In genomic region chr5:173740400-173740799, GRCh38 we compare ENCODE assay signal across 27 cellular contexts.
"Had no signal": no experiment of that assay in that cellular context is flagged by ENCODE, and none has a peak within 500 bp of the region (broad histone marks: within the 10 kb centered on the region; RNA-seq: fewer than 3 reads in every experiment).

No MANE protein-coding gene starts in this region.

- H3K4me3 ChIP-seq: ascending aorta, esophagus muscularis mucosa, gastroesophageal sphincter had no signal

- H3K27me3 ChIP-seq: ascending aorta, brain microvascular endothelial cell, foreskin keratinocyte had no signal

- H3K4me1 Mint-ChIP-seq: activated CD4-positive, alpha-beta memory T cell treated with anti-CD3 and anti-CD28 coated beads, Interleukin-2, amount 10 ng/mL, durations not matched to agents 7 days and 5 days; activated naive CD4-positive, alpha-beta T cell treated with anti-CD3 and anti-CD28 coated beads, Interleukin-2, amount 10 ng/mL, durations not matched to agents 7 days and 5 days; activated naive CD8-positive, alpha-beta T cell treated with anti-CD3 and anti-CD28 coated beads, Interleukin-2, amount 10 ng/mL, durations not matched to agents 7 days and 5 days had no signal

- DNase-seq: activated CD4-positive, alpha-beta memory T cell treated with anti-CD3 and anti-CD28 coated beads, Interleukin-2, amount 10 ng/mL, durations not matched to agents 7 days and 5 days; activated CD4-positive, alpha-beta T cell treated with anti-CD3 and anti-CD28 coated beads for 1 hour; activated CD4-positive, alpha-beta T cell treated with anti-CD3 and anti-CD28 coated beads for 4 hours; activated CD4-positive, alpha-beta T cell treated with anti-CD3 and anti-CD28 coated beads, Interleukin-2, amount 10 ng/mL, durations not matched to agents 7 days and 5 days; activated CD4-positive, alpha-beta T cell treated with anti-CD3 and anti-CD28 coated beads, Interleukin-2, amount 50 U/mL, for 4 hours; activated CD4-positive, CD25-positive, alpha-beta regulatory T cell; activated CD8-positive, alpha-beta memory T cell treated with anti-CD3 and anti-CD28 coated beads, Interleukin-2, amount 50 U/mL, for 48 hours; activated gamma-delta T cell; activated naive CD4-positive, alpha-beta T cell; activated naive CD4-positive, alpha-beta T cell treated with anti-CD3 and anti-CD28 coated beads, Interleukin-2, amount 10 ng/mL, durations not matched to agents 7 days and 5 days; activated naive CD8-positive, alpha-beta T cell treated with anti-CD3 and anti-CD28 coated beads, Interleukin-2, amount 10 ng/mL, durations not matched to agents 7 days and 5 days; activated T-cell treated with anti-CD3 and anti-CD28 coated beads for 4 hours; activated T-cell treated with anti-CD3 and anti-CD28 coated beads, Interleukin-2, amount 50 U/mL, for 24 hours; activated T-cell treated with anti-CD3 and anti-CD28 coated beads, Interleukin-2, amount 50 U/mL, for 72 hours; brain microvascular endothelial cell; cortex of kidney; dermis blood vessel endothelial cell; effector CD4-positive, alpha-beta T cell; effector memory CD8-positive, alpha-beta T cell; foreskin keratinocyte; T-helper 2 cell had no signal

- H3K27me3 Mint-ChIP-seq: activated CD4-positive, alpha-beta memory T cell treated with anti-CD3 and anti-CD28 coated beads, Interleukin-2, amount 10 ng/mL, durations not matched to agents 7 days and 5 days; activated CD4-positive, alpha-beta T cell treated with anti-CD3 and anti-CD28 coated beads, Interleukin-2, amount 10 ng/mL, durations not matched to agents 7 days and 5 days; activated naive CD4-positive, alpha-beta T cell treated with anti-CD3 and anti-CD28 coated beads, Interleukin-2, amount 10 ng/mL, durations not matched to agents 7 days and 5 days; activated naive CD8-positive, alpha-beta T cell treated with anti-CD3 and anti-CD28 coated beads, Interleukin-2, amount 10 ng/mL, durations not matched to agents 7 days and 5 days had no signal

- ATAC-seq: activated naive CD4-positive, alpha-beta T cell treated with anti-CD3 and anti-CD28 coated beads, Interleukin-2, amount 50 U/mL, for 72 hours; activated T-cell treated with anti-CD3 and anti-CD28 coated beads, Interleukin-2, amount 50 U/mL, for 72 hours; effector memory CD8-positive, alpha-beta T cell; foreskin keratinocyte; gastroesophageal sphincter had no signal

- H3K9me3 ChIP-seq: ascending aorta, esophagus muscularis mucosa, gastroesophageal sphincter had no signal

- H3K27ac ChIP-seq: ascending aorta, brain microvascular endothelial cell, esophagus muscularis mucosa, foreskin keratinocyte, gastroesophageal sphincter had no signal

- H3K4me3 Mint-ChIP-seq: activated CD4-positive, alpha-beta memory T cell treated with anti-CD3 and anti-CD28 coated beads, Interleukin-2, amount 10 ng/mL, durations not matched to agents 7 days and 5 days; activated CD4-positive, alpha-beta T cell treated with anti-CD3 and anti-CD28 coated beads, Interleukin-2, amount 10 ng/mL, durations not matched to agents 7 days and 5 days; activated naive CD4-positive, alpha-beta T cell treated with anti-CD3 and anti-CD28 coated beads, Interleukin-2, amount 10 ng/mL, durations not matched to agents 7 days and 5 days; activated naive CD8-positive, alpha-beta T cell treated with anti-CD3 and anti-CD28 coated beads, Interleukin-2, amount 10 ng/mL, durations not matched to agents 7 days and 5 days; activated T-cell treated with anti-CD3 and anti-CD28 coated beads, Interleukin-2, amount 50 U/mL, for 24 hours; activated T-cell treated with anti-CD3 and anti-CD28 coated beads, Interleukin-2, amount 50 U/mL, for 72 hours; central memory CD8-positive, alpha-beta T cell; effector memory CD8-positive, alpha-beta T cell had no signal

- H3K9me3 Mint-ChIP-seq: activated CD4-positive, alpha-beta memory T cell treated with anti-CD3 and anti-CD28 coated beads, Interleukin-2, amount 10 ng/mL, durations not matched to agents 7 days and 5 days; activated CD4-positive, alpha-beta T cell treated with anti-CD3 and anti-CD28 coated beads, Interleukin-2, amount 10 ng/mL, durations not matched to agents 7 days and 5 days; activated naive CD4-positive, alpha-beta T cell treated with anti-CD3 and anti-CD28 coated beads, Interleukin-2, amount 10 ng/mL, durations not matched to agents 7 days and 5 days; activated naive CD4-positive, alpha-beta T cell treated with anti-CD3 and anti-CD28 coated beads, Interleukin-2, amount 50 U/mL, for 72 hours; activated naive CD8-positive, alpha-beta T cell treated with anti-CD3 and anti-CD28 coated beads, Interleukin-2, amount 10 ng/mL, durations not matched to agents 7 days and 5 days; activated T-cell treated with anti-CD3 and anti-CD28 coated beads, Interleukin-2, amount 50 U/mL, for 24 hours; activated T-cell treated with anti-CD3 and anti-CD28 coated beads, Interleukin-2, amount 50 U/mL, for 72 hours; central memory CD8-positive, alpha-beta T cell; effector memory CD8-positive, alpha-beta T cell had no signal

- H3K36me3 Mint-ChIP-seq: activated naive CD4-positive, alpha-beta T cell treated with anti-CD3 and anti-CD28 coated beads, Interleukin-2, amount 10 ng/mL, durations not matched to agents 7 days and 5 days; activated naive CD4-positive, alpha-beta T cell treated with anti-CD3 and anti-CD28 coated beads, Interleukin-2, amount 50 U/mL, for 72 hours; activated naive CD8-positive, alpha-beta T cell treated with anti-CD3 and anti-CD28 coated beads, Interleukin-2, amount 10 ng/mL, durations not matched to agents 7 days and 5 days had no signal

- H3K36me3 ChIP-seq: ascending aorta, brain microvascular endothelial cell, esophagus muscularis mucosa, gastroesophageal sphincter had no signal

- H3K27ac Mint-ChIP-seq: activated CD4-positive, alpha-beta memory T cell treated with anti-CD3 and anti-CD28 coated beads, Interleukin-2, amount 10 ng/mL, durations not matched to agents 7 days and 5 days; activated CD4-positive, alpha-beta T cell treated with anti-CD3 and anti-CD28 coated beads, Interleukin-2, amount 10 ng/mL, durations not matched to agents 7 days and 5 days; activated naive CD4-positive, alpha-beta T cell treated with anti-CD3 and anti-CD28 coated beads, Interleukin-2, amount 10 ng/mL, durations not matched to agents 7 days and 5 days; activated naive CD8-positive, alpha-beta T cell treated with anti-CD3 and anti-CD28 coated beads, Interleukin-2, amount 10 ng/mL, durations not matched to agents 7 days and 5 days; activated T-cell treated with anti-CD3 and anti-CD28 coated beads, Interleukin-2, amount 50 U/mL, for 72 hours had no signal

- FAIRE-seq: bronchial epithelial cell had no signal

- H3K4me1 ChIP-seq: ascending aorta, esophagus muscularis mucosa, foreskin keratinocyte, gastroesophageal sphincter had no signal
